ENCODE assay signal across 8 cellular contexts in genomic region chrX:41384041-41384705, GRCh38. TPM values are rescaled to one million over a fixed set of nuclear protein-coding genes. Genes with fewer than 3 reads are reported as not detected.
DNase-seq lines count a peak whose midpoint lies in the region; FAIRE-seq and TF ChIP-seq lines count a peak whose summit lies in the region.

No MANE protein-coding gene starts in this region.

- FAIRE-seq in D721Med (lab: Jason Lieb, UNC), result no peak

- H3K4me3 Mint-ChIP-seq in activated naive CD4-positive, alpha-beta T cell treated with anti-CD3 and anti-CD28 coated beads, Interleukin-2, amount 10 ng/mL, durations not matched to agents 7 days and 5 days, result peak overlapping the region; percentile 33
- H3K4me3 Mint-ChIP-seq in endothelial cell (ENCODE audit: unreplicated experiment), result no peak overlapping the region

- CTCF ChIA-PET in activated naive CD4-positive, alpha-beta T cell treated with anti-CD3 and anti-CD28 coated beads, Interleukin-2, amount 10 ng/mL, durations not matched to agents 7 days and 5 days (lab: Charles Lee), result no interaction called here

- TF ChIP-seq CTCF in D721Med (IDR thresholded peaks at IDR 0.05; ENCODE audit: insufficient read depth, missing control alignments), result no peak
- TF ChIP-seq CTCF in endothelial cell (IDR thresholded peaks at IDR 0.05; ENCODE audit: unreplicated experiment), result no peak

- H3K36me3 Mint-ChIP-seq in activated naive CD4-positive, alpha-beta T cell treated with anti-CD3 and anti-CD28 coated beads, Interleukin-2, amount 10 ng/mL, durations not matched to agents 7 days and 5 days, result no peaks in the 10 kb centered on the region
- no peaks in the 10 kb centered on the region for H3K36me3 Mint-ChIP-seq in endothelial cell (ENCODE audit: low read depth, unreplicated experiment)

- no peaks in the 10 kb centered on the region for H3K27me3 Mint-ChIP-seq in activated naive CD4-positive, alpha-beta T cell treated with anti-CD3 and anti-CD28 coated beads, Interleukin-2, amount 10 ng/mL, durations not matched to agents 7 days and 5 days
- peaks cover 5% of the 10 kb centered on the region for H3K27me3 Mint-ChIP-seq in endothelial cell (ENCODE audit: unreplicated experiment)

- DNase-seq in ELR (ENCODE audit: low read depth) (peak; percentile 87), RKO (ENCODE audit: low spot score) (peak; percentile 68), iris pigment epithelial cell (ENCODE audit: low read depth) (peak; percentile 88), D721Med (ENCODE audit: insufficient read length, low spot score) (no peak), NCI-H1105 treated with DMSO at 0.1 percent for 48 hours (lab: John Stamatoyannopoulos, UW) (no peak), endothelial cell (ENCODE audit: low spot score) (no peak)
- peak; percentile 75 for DNase-seq in activated naive CD4-positive, alpha-beta T cell treated with anti-CD3 and anti-CD28 coated beads, Interleukin-2, amount 10 ng/mL, durations not matched to agents 7 days and 5 days
- peak in 2 of 3 donors; percentile 20 to 27 for DNase-seq in stimulated activated CD4-positive, alpha-beta T cell treated with anti-CD3 and anti-CD28 coated beads, TNF-alpha, amount 100 ng/mL, for 1 hour (ENCODE audit: low read depth in 3 of 3, low spot score in 1 of 3)

- peak overlapping the region; percentile 99 for H3K27ac Mint-ChIP-seq in activated naive CD4-positive, alpha-beta T cell treated with anti-CD3 and anti-CD28 coated beads, Interleukin-2, amount 10 ng/mL, durations not matched to agents 7 days and 5 days
- H3K27ac Mint-ChIP-seq in endothelial cell (ENCODE audit: unreplicated experiment), result no peak overlapping the region

- peaks cover 22% of the 10 kb centered on the region for H3K4me1 Mint-ChIP-seq in activated naive CD4-positive, alpha-beta T cell treated with anti-CD3 and anti-CD28 coated beads, Interleukin-2, amount 10 ng/mL, durations not matched to agents 7 days and 5 days
- peaks cover 5% of the 10 kb centered on the region for H3K4me1 Mint-ChIP-seq in endothelial cell (ENCODE audit: unreplicated experiment)

- H3K9me3 Mint-ChIP-seq in activated naive CD4-positive, alpha-beta T cell treated with anti-CD3 and anti-CD28 coated beads, Interleukin-2, amount 10 ng/mL, durations not matched to agents 7 days and 5 days, result no peaks in the 10 kb centered on the region
- H3K9me3 Mint-ChIP-seq in endothelial cell (ENCODE audit: unreplicated experiment), result no peaks in the 10 kb centered on the region

RNA-seq across cellular contexts. Expression of gene DDX3X, which starts 50.2 kb away (rescaled TPM):
- total RNA-seq in endothelial cell (ENCODE audit: unreplicated experiment), result 265 TPM

Comparison
In these comparisons a context has a peak if more than half of its experiments do, and no peak if none do; other contexts are left out.
1. DNase-seq: peak in ELR (single experiment), RKO (single experiment), activated naive CD4-positive, alpha-beta T cell treated with anti-CD3 and anti-CD28 coated beads, Interleukin-2, amount 10 ng/mL, durations not matched to agents 7 days and 5 days (single experiment), iris pigment epithelial cell (single experiment) and stimulated activated CD4-positive, alpha-beta T cell treated with anti-CD3 and anti-CD28 coated beads, TNF-alpha, amount 100 ng/mL, for 1 hour (2 of 3); none in D721Med (single experiment), NCI-H1105 treated with DMSO at 0.1 percent for 48 hours (single experiment) and endothelial cell (single experiment).